ENCODE assay signal across 10 cellular contexts in the genomic region with DNA sequence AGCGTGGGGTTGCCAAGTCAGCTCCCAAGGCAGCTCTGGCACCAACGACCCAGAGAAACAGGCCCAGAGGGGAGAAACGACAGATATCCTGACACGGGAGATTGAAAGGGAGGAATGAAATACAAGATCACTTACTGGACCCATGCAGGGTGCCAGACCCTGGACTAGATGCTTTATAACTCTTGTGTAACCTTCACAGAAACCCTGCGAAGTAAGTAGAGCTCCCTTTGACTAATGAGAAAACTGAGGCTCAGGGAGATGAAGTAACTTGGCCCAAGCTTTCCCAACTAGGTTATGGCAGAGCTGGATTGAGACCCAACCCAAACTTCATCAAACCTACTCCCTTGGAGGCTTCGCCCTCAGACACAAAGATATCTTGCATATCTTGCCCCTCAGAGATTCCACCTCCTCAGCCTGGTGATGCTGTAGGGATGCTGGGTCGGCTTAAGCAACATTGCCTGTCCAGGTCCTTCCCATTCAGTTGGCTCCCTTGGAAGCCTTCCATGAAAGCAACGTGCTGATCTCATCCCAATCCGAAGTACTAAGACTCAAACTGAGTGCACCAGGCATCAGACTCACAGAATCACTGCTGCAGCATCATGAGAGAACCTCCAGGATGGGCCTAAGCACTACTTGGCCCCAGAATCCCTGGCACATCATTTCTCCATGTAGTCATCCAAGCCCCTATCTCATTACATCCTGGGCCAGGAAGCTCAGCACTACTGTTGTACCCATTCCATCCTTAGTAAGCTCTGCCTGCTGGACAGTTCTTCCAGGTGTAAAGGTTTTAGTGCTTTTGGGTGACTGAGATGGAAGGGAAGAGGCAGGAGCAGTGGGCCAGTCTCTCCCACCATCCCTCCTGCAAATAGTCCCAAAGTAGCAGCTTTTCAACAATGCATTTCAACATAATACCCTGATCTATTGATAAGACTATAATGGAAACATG. TPM values are rescaled to one million over a fixed set of nuclear protein-coding genes. Genes with fewer than 3 reads are reported as not detected.
DNase-seq lines count a peak whose midpoint lies in the region; ATAC-seq and TF ChIP-seq lines count a peak whose summit lies in the region.
"Had no signal": no experiment of that assay in that cellular context is flagged by ENCODE, and none has a peak within 500 bp of the region (broad histone marks: within the 10 kb centered on the region; RNA-seq: fewer than 3 reads in every experiment).

No MANE protein-coding gene starts in this region.

- WGBS in ectodermal cell, 2 experiments = 54 to 58% methylated on average over 9 of the region's 9 CpGs

- peaks cover 5% of the 10 kb centered on the region for H3K27me3 ChIP-seq in CD8-positive, alpha-beta T cell (ENCODE audit: insufficient read depth, low read length)
- H3K27me3 ChIP-seq in ectodermal cell (ENCODE audit: control insufficient read depth, insufficient read depth, low read length, poor library complexity, severe bottlenecking) = no peaks in the 10 kb centered on the region

- no peak overlapping the region for H3K27ac Mint-ChIP-seq in CD8-positive, alpha-beta T cell

- H3K4me1 ChIP-seq in CD8-positive, alpha-beta T cell (ENCODE audit: insufficient read depth, low read length) = peaks cover 12% of the 10 kb centered on the region
- H3K4me1 ChIP-seq in ectodermal cell (ENCODE audit: control insufficient read depth, insufficient read depth, low read length) = peaks cover 39% of the 10 kb centered on the region

- no peak for TF ChIP-seq CTCF in CD8-positive, alpha-beta T cell (IDR thresholded peaks at IDR 0.05)
- TF ChIP-seq CTCF in LNCaP clone FGC (IDR thresholded peaks at IDR 0.05; ENCODE audit: control insufficient read depth, extremely low read depth, insufficient read depth) = no peak
- no peak for TF ChIP-seq CTCF in omental fat pad (IDR thresholded peaks at IDR 0.05)

- H3K27ac ChIP-seq in CD8-positive, alpha-beta T cell (ENCODE audit: low read depth, low read length) = no peak overlapping the region
- no peak overlapping the region for H3K27ac ChIP-seq in ectodermal cell (ENCODE audit: insufficient read depth, low read depth, low read length, poor library complexity, severe bottlenecking)

- no peak for ATAC-seq in CD8-positive, alpha-beta T cell
- ATAC-seq in omental fat pad (ENCODE audit: low FRiP score) (peak; percentile 53), HG03342 (IDR thresholded peaks at IDR 0.05; ENCODE audit: unreplicated experiment) (no peak)

- CTCF ChIA-PET in CD8-positive, alpha-beta T cell (lab: Charles Lee) = interaction anchor here (0.7 to 3.7 kb wide), 16 partner anchors 8 to 815 kb away, joined by 3 to 28 read pairs (median 3); a partner anchor contains a TSS

- H3K36me3 Mint-ChIP-seq in CD8-positive, alpha-beta T cell = no peaks in the 10 kb centered on the region

- DNase-seq in CD8-positive, alpha-beta T cell = no peak
- DNase-seq in LNCaP clone FGC (ENCODE audit: low read depth) (no peak), omental fat pad (ENCODE audit: low spot score) (no peak), Ammon's horn (ENCODE audit: low spot score) (no peak)
- DNase-seq in stimulated activated CD4-positive, alpha-beta T cell treated with anti-CD3 and anti-CD28 coated beads, Interleukin-4, amount 100 ng/mL, for 4 hours = no peak
- no peak for DNase-seq in effector CD4-positive, alpha-beta T cell

- no peaks in the 10 kb centered on the region for H3K9me3 ChIP-seq in CD8-positive, alpha-beta T cell (ENCODE audit: low read length)
- no peaks in the 10 kb centered on the region for H3K9me3 ChIP-seq in ectodermal cell (ENCODE audit: control insufficient read depth, low read length)

- H3K4me3 Mint-ChIP-seq in CD8-positive, alpha-beta T cell = peak overlapping the region; percentile 68

- peak overlapping the region; percentile 13 for H3K4me3 ChIP-seq in CD8-positive, alpha-beta T cell (ENCODE audit: low read depth, low read length)
- H3K4me3 ChIP-seq in LNCaP clone FGC (ENCODE audit: low read depth, low read length) (peak overlapping the region; percentile 50), ectodermal cell (ENCODE audit: insufficient read depth, low read depth, low read length) (peak overlapping the region; percentile 53)

- POLR2A ChIA-PET in CD8-positive, alpha-beta T cell (lab: Charles Lee) = interaction anchor here (1.0 to 1.3 kb wide), 2 partner anchors 23 to 150 kb away, joined by 3 read pairs; no protein-coding TSS in a partner anchor

- H3K27me3 Mint-ChIP-seq in CD8-positive, alpha-beta T cell (ENCODE audit: low read depth) = peaks cover 24% of the 10 kb centered on the region

- peaks cover 13% of the 10 kb centered on the region for H3K4me1 Mint-ChIP-seq in CD8-positive, alpha-beta T cell (ENCODE audit: low read depth)

- H3K36me3 ChIP-seq in CD8-positive, alpha-beta T cell (ENCODE audit: insufficient read depth, low read length) = no peaks in the 10 kb centered on the region
- no peaks in the 10 kb centered on the region for H3K36me3 ChIP-seq in ectodermal cell (ENCODE audit: control insufficient read depth, insufficient read depth, low read length)

- intact Hi-C loops in CD8-positive, alpha-beta T cell (cut with DNase I, micrococcal nuclease) = loop anchor here (5.0 kb wide), 3 partner anchors 54 to 784 kb away; a partner anchor contains a TSS

- H3K9me3 Mint-ChIP-seq in CD8-positive, alpha-beta T cell = no peaks in the 10 kb centered on the region

RNA-seq across cellular contexts. Expression of a gene that starts 1.1 kb away (rescaled TPM):
- not detected for total RNA-seq in CD8-positive, alpha-beta T cell
- polyA plus RNA-seq in ectodermal cell (2013, experiment 1 of 4) = 30.6 TPM
- polyA plus RNA-seq in ectodermal cell (2013, experiment 2 of 4) = 33.6 TPM
- 23.8 TPM for polyA plus RNA-seq in ectodermal cell (2013, experiment 3 of 4)
- 25.5 TPM for polyA plus RNA-seq in ectodermal cell (2013, experiment 4 of 4)
- total RNA-seq in omental fat pad = 10 to 100 TPM in 1 of 4 donors, 1 to 10 TPM in 2, not detected in 1; 4.3 to 11.0 (median 9.4) TPM

RNA-seq across cellular contexts. Expression of a gene that starts 7.5 kb away (rescaled TPM):
- not detected for total RNA-seq in CD8-positive, alpha-beta T cell
- not detected for polyA plus RNA-seq in ectodermal cell (2013, experiment 1 of 4)
- polyA plus RNA-seq in ectodermal cell (2013, experiment 2 of 4) = not detected
- not detected for polyA plus RNA-seq in ectodermal cell (2013, experiment 3 of 4)
- not detected for polyA plus RNA-seq in ectodermal cell (2013, experiment 4 of 4)
- 1 to 10 TPM in 2 of 4 donors, under 1 TPM in 1, not detected in 1; 0.56 to 7.2 (median 1.0) TPM for total RNA-seq in omental fat pad
- total RNA-seq: lower leg skin; T-helper 2 cell treated with Interferon-gamma antibody and Interleukin-4, amounts not matched to agents 100 ng/mL and 5 ng/mL, for 36 hours had no signal

RNA-seq across cellular contexts. Expression of a gene that starts 21.2 kb away (rescaled TPM):
- 100 to 1,000 TPM; 235 to 238 TPM for total RNA-seq in CD8-positive, alpha-beta T cell
- 42.2 TPM for polyA plus RNA-seq in ectodermal cell (2013, experiment 1 of 4)
- 39.3 TPM for polyA plus RNA-seq in ectodermal cell (2013, experiment 2 of 4)
- 32.4 TPM for polyA plus RNA-seq in ectodermal cell (2013, experiment 3 of 4)
- 31.5 TPM for polyA plus RNA-seq in ectodermal cell (2013, experiment 4 of 4)
- total RNA-seq in omental fat pad = 100 to 1,000 TPM; 242 to 569 (median 258) TPM

RNA-seq across cellular contexts. Expression of a gene that starts 46.5 kb away (rescaled TPM):
- total RNA-seq in CD8-positive, alpha-beta T cell = 1 to 10 TPM; 4.9 to 7.1 TPM
- 0.65 TPM for polyA plus RNA-seq in ectodermal cell (2013, experiment 1 of 4)
- polyA plus RNA-seq in ectodermal cell (2013, experiment 2 of 4) = 0.34 TPM
- 0.64 TPM for polyA plus RNA-seq in ectodermal cell (2013, experiment 3 of 4)
- 0.16 TPM for polyA plus RNA-seq in ectodermal cell (2013, experiment 4 of 4)
- 1 to 10 TPM in 1 of 4 donors, under 1 TPM in 2, not detected in 1; 0.84 to 5.3 (median 0.95) TPM for total RNA-seq in omental fat pad
